In genomic region chr5:1666812-1667588, GRCh38 we compare ENCODE assay signal across 8 cellular contexts.
DNase-seq lines count a peak whose midpoint lies in the region; ATAC-seq and TF ChIP-seq lines count a peak whose summit lies in the region.

No MANE protein-coding gene starts in this region.

- POLR2A ChIA-PET in CD4-positive, alpha-beta memory T cell (lab: Charles Lee; ENCODE audit: partially characterized antibody) = no interaction called here
- POLR2A ChIA-PET in HEK293T (lab: Yijun Ruan, JAX) = no interaction called here

- TF ChIP-seq CTCF in WI38 (IDR thresholded peaks at IDR 0.05; ENCODE audit: low read depth, low read length) (0 out of 2 replicates have a peak, but pooled peaks have one; percentile 3), endothelial cell (IDR thresholded peaks at IDR 0.05; ENCODE audit: unreplicated experiment) (peak; percentile 35), natural killer cell (IDR thresholded peaks at IDR 0.05) (no peak)

- peaks cover 19% of the 10 kb centered on the region for H3K27me3 ChIP-seq in CD4-positive, alpha-beta memory T cell (ENCODE audit: insufficient read depth, low read length)

- peak in 4 of 5 donors; percentile 24 to 46 (median 40) for DNase-seq in CD4-positive, alpha-beta memory T cell
- DNase-seq in HEK293T (ENCODE audit: extremely low spot score) (peak; percentile 92), endothelial cell (ENCODE audit: low spot score) (peak; percentile 94), natural killer cell (peak; percentile 53), RKO (ENCODE audit: low spot score) (no peak)

- peaks cover 4% of the 10 kb centered on the region for H3K4me1 ChIP-seq in CD4-positive, alpha-beta memory T cell (ENCODE audit: insufficient read depth, low read length)

- H3K9me3 ChIP-seq in CD4-positive, alpha-beta memory T cell (ENCODE audit: control insufficient read depth in 1 of 2, low read length in 2 of 2) = no peaks in the 10 kb centered on the region

- peaks cover 55 to 64% of the 10 kb centered on the region in 2 donors for H3K27me3 Mint-ChIP-seq in CD4-positive, alpha-beta memory T cell
- H3K27me3 Mint-ChIP-seq in endothelial cell (ENCODE audit: unreplicated experiment) = peaks cover 32% of the 10 kb centered on the region
- peaks cover 53 to 56% of the 10 kb centered on the region in 2 donors for H3K27me3 Mint-ChIP-seq in natural killer cell (ENCODE audit: low read depth in 2 of 2)

- no peaks in the 10 kb centered on the region for H3K36me3 ChIP-seq in CD4-positive, alpha-beta memory T cell (ENCODE audit: insufficient read depth, low read length)

- H3K4me3 Mint-ChIP-seq in CD4-positive, alpha-beta memory T cell = peak overlapping the region in 7 of 8 donors; percentile 4 to 81 (median 55)
- H3K4me3 Mint-ChIP-seq in endothelial cell (ENCODE audit: unreplicated experiment) (peak overlapping the region; percentile 79), natural killer cell (peak overlapping the region; percentile 61)

- peak in 2 of 3 donors; percentile 76 to 81 for ATAC-seq in natural killer cell
- ATAC-seq in HG03039 (IDR thresholded peaks at IDR 0.05; ENCODE audit: unreplicated experiment) = no peak
- ATAC-seq in HG02678 (IDR thresholded peaks at IDR 0.05; ENCODE audit: unreplicated experiment) = no peak

- no peak overlapping the region for H3K4me3 ChIP-seq in CD4-positive, alpha-beta memory T cell (ENCODE audit: low read length in 2 of 2)
- no peak overlapping the region for H3K4me3 ChIP-seq in WI38 (ENCODE audit: low read depth, low read length)

- H3K36me3 Mint-ChIP-seq in CD4-positive, alpha-beta memory T cell = no peaks in the 10 kb centered on the region
- H3K36me3 Mint-ChIP-seq in endothelial cell (ENCODE audit: low read depth, unreplicated experiment) (peaks cover 10% of the 10 kb centered on the region), natural killer cell (no peaks in the 10 kb centered on the region)

- CTCF ChIA-PET in CD4-positive, alpha-beta memory T cell (lab: Charles Lee; ENCODE audit: partially characterized antibody) = no interaction called here
- CTCF ChIA-PET in HEK293T (lab: Yijun Ruan, JAX) = no interaction called here

- intact Hi-C loops in CD4-positive, alpha-beta memory T cell (cut with micrococcal nuclease) = no loop called here
- intact Hi-C loops in natural killer cell (cut with micrococcal nuclease) = no loop called here

- no peaks in the 10 kb centered on the region for H3K9me3 Mint-ChIP-seq in CD4-positive, alpha-beta memory T cell
- H3K9me3 Mint-ChIP-seq in endothelial cell (ENCODE audit: unreplicated experiment) (peaks cover 7% of the 10 kb centered on the region), natural killer cell (no peaks in the 10 kb centered on the region)

- H3K27ac Mint-ChIP-seq in CD4-positive, alpha-beta memory T cell = no peak overlapping the region
- H3K27ac Mint-ChIP-seq in endothelial cell (ENCODE audit: unreplicated experiment) = peak overlapping the region; percentile 42
- H3K27ac Mint-ChIP-seq in natural killer cell = no peak overlapping the region

- no peak overlapping the region for H3K27ac ChIP-seq in CD4-positive, alpha-beta memory T cell (ENCODE audit: low read depth, low read length)

- peaks cover 8 to 20% (median 14%) of the 10 kb centered on the region in 4 donors for H3K4me1 Mint-ChIP-seq in CD4-positive, alpha-beta memory T cell
- H3K4me1 Mint-ChIP-seq in endothelial cell (ENCODE audit: unreplicated experiment) = peaks cover 6% of the 10 kb centered on the region
- peaks cover 0 to 4% of the 10 kb centered on the region in 2 donors for H3K4me1 Mint-ChIP-seq in natural killer cell

TF ChIP-seq in HEK293T, 16 proteins besides CTCF, POLR2A, EP300 and RAD21:
- no peak for TF ChIP-seq L3MBTL2 (conservative IDR thresholded peaks at IDR 0.05)
- no peak for TF ChIP-seq HDGF (IDR thresholded peaks at IDR 0.05; ENCODE audit: borderline replicate concordance)
- TF ChIP-seq NFRKB (IDR thresholded peaks at IDR 0.05) = no peak
- TF ChIP-seq ELF4 (IDR thresholded peaks at IDR 0.05) = no peak
- no peak for TF ChIP-seq CTBP1 (IDR thresholded peaks at IDR 0.05; ENCODE audit: borderline replicate concordance)
- TF ChIP-seq BHLHE40 (IDR thresholded peaks at IDR 0.05; ENCODE audit: borderline replicate concordance) = no peak
- TF ChIP-seq FOXA1 (IDR thresholded peaks at IDR 0.05) = no peak
- no peak for TF ChIP-seq PKNOX1 (IDR thresholded peaks at IDR 0.05)
- no peak for TF ChIP-seq SUZ12 (IDR thresholded peaks at IDR 0.05)
- no peak for TF ChIP-seq FOXM1 (IDR thresholded peaks at IDR 0.05; ENCODE audit: borderline replicate concordance)
- TF ChIP-seq FOXK2 (IDR thresholded peaks at IDR 0.05) = no peak
- TF ChIP-seq ZNF384 (IDR thresholded peaks at IDR 0.05) = no peak
- no peak for TF ChIP-seq ARNT (IDR thresholded peaks at IDR 0.05)
- TF ChIP-seq SP1 (IDR thresholded peaks at IDR 0.05) = no peak
- TF ChIP-seq TARDBP (IDR thresholded peaks at IDR 0.05) = no peak
- no peak for TF ChIP-seq LEF1 (IDR thresholded peaks at IDR 0.05; ENCODE audit: borderline replicate concordance)

Comparison
In these comparisons a context has a peak if more than half of its experiments do, and no peak if none do; other contexts are left out.
1. ATAC-seq: peak in natural killer cell (2 of 3); none in HG03039 (single experiment) and HG02678 (single experiment).
2. Peak in every context shown above with its lines, with median percentiles within 50 percentile points of each other: H3K4me3 Mint-ChIP-seq.